ENCODE assay signal across 11 cellular contexts in genomic region chr19:33311326-33311682, GRCh38. TPM values are rescaled to one million over a fixed set of nuclear protein-coding genes. Genes with fewer than 3 reads are reported as not detected.
A peak's percentile ranks its signal among the peaks of the same experiment; 100 is the strongest.
DNase-seq lines count a peak whose midpoint lies in the region; ATAC-seq, FAIRE-seq and TF ChIP-seq lines count a peak whose summit lies in the region.
"Had no signal": no experiment of that assay in that cellular context is flagged by ENCODE, and none has a peak within 500 bp of the region (broad histone marks: within the 10 kb centered on the region; RNA-seq: fewer than 3 reads in every experiment).

No MANE protein-coding gene starts in this region.

- H3K27me3 ChIP-seq in SK-N-SH (ENCODE audit: insufficient read depth) (no peaks in the 10 kb centered on the region), MM.1S (replicated peaks; ENCODE audit: insufficient read depth, low read length) (peaks cover 34% of the 10 kb centered on the region), esophagus (ENCODE audit: control insufficient read depth in 1 of 2, insufficient read depth in 2 of 2, low read length in 2 of 2) (no peaks in the 10 kb centered on the region), small intestine (ENCODE audit: control insufficient read depth in 2 of 2, insufficient read depth in 2 of 2, low read length in 2 of 2) (no peaks in the 10 kb centered on the region), dorsolateral prefrontal cortex (no peaks in the 10 kb centered on the region)

- H3K9ac ChIP-seq in SK-N-SH (no peak overlapping the region), MM.1S (ENCODE audit: low read length) (no peak overlapping the region)

- H4K20me1 ChIP-seq in SK-N-SH (ENCODE audit: insufficient read depth) (no peaks in the 10 kb centered on the region), MM.1S (ENCODE audit: insufficient read depth, low read length) (no peaks in the 10 kb centered on the region)

- H3K4me3 ChIP-seq in SK-N-SH (ENCODE audit: low read depth in 2 of 2, low read length in 1 of 2) = no peak overlapping the region
- H3K4me3 ChIP-seq in MM.1S (ENCODE audit: low read length) = no peak overlapping the region
- no peak overlapping the region for H3K4me3 ChIP-seq in esophagus (ENCODE audit: low read depth in 1 of 2, low read length in 2 of 2)
- H3K4me3 ChIP-seq in small intestine (ENCODE audit: low read depth in 1 of 2, low read length in 2 of 2) = no peak overlapping the region
- H3K4me3 ChIP-seq in dorsolateral prefrontal cortex = no peak overlapping the region

- no peak overlapping the region for H3K27ac ChIP-seq in SK-N-SH (ENCODE audit: low read depth in 2 of 2, low read length in 1 of 2)
- no peak overlapping the region for H3K27ac ChIP-seq in MM.1S (ENCODE audit: low read length)
- peak overlapping the region; percentile 9 to 16 for H3K27ac ChIP-seq in esophagus (ENCODE audit: low read depth in 2 of 2, low read length in 1 of 2)
- H3K27ac ChIP-seq in small intestine (ENCODE audit: low read depth in 1 of 2, low read length in 1 of 2) = peak overlapping the region; percentile 22 to 74
- no peak overlapping the region for H3K27ac ChIP-seq in dorsolateral prefrontal cortex

- H3K4me1 ChIP-seq in SK-N-SH (ENCODE audit: control insufficient read depth in 1 of 2, insufficient read depth in 2 of 2, low read depth in 1 of 2, low read length in 1 of 2) (no peaks in the 10 kb centered on the region), MM.1S (ENCODE audit: low read length) (no peaks in the 10 kb centered on the region), esophagus (ENCODE audit: control insufficient read depth in 2 of 2, insufficient read depth in 2 of 2, low read length in 1 of 2) (peaks cover 0 to 2% of the 10 kb centered on the region in 2 donors), small intestine (ENCODE audit: control insufficient read depth in 2 of 2, insufficient read depth in 1 of 2, low read depth in 1 of 2, low read length in 1 of 2) (no peaks in the 10 kb centered on the region)

- no peaks in the 10 kb centered on the region for H3K36me3 ChIP-seq in SK-N-SH (replicated peaks in 1 of 2; ENCODE audit: control insufficient read depth in 1 of 2, insufficient read depth in 2 of 2, low read length in 1 of 2)
- H3K36me3 ChIP-seq in MM.1S (replicated peaks; ENCODE audit: insufficient read depth, low read length) = no peaks in the 10 kb centered on the region
- H3K36me3 ChIP-seq in esophagus (ENCODE audit: control insufficient read depth in 2 of 2, insufficient read depth in 2 of 2, low read length in 1 of 2) = no peaks in the 10 kb centered on the region
- no peaks in the 10 kb centered on the region for H3K36me3 ChIP-seq in small intestine (ENCODE audit: control insufficient read depth in 2 of 2, insufficient read depth in 2 of 2, low read length in 2 of 2)

- H2AFZ ChIP-seq in SK-N-SH (ENCODE audit: low read depth) (no peak overlapping the region), MM.1S (ENCODE audit: low read length) (no peak overlapping the region)

- H3F3A ChIP-seq in SK-N-SH (replicated peaks; ENCODE audit: insufficient read depth) (no peaks in the 10 kb centered on the region), MM.1S (ENCODE audit: insufficient read depth, low read length) (no peaks in the 10 kb centered on the region)

- no peak overlapping the region for H3K4me2 ChIP-seq in SK-N-SH
- H3K4me2 ChIP-seq in MM.1S (ENCODE audit: low read depth, low read length) = no peak overlapping the region

- H3K9me3 ChIP-seq in SK-N-SH = no peaks in the 10 kb centered on the region
- H3K9me3 ChIP-seq in MM.1S (replicated peaks; ENCODE audit: insufficient read depth, low read length) = no peaks in the 10 kb centered on the region
- H3K9me3 ChIP-seq in esophagus (ENCODE audit: control insufficient read depth in 2 of 2, insufficient read depth in 1 of 2, low read depth in 1 of 2, low read length in 1 of 2) = no peaks in the 10 kb centered on the region
- no peaks in the 10 kb centered on the region for H3K9me3 ChIP-seq in small intestine (ENCODE audit: control insufficient read depth, low read depth)

- FAIRE-seq in small intestine (lab: Jason Lieb, UNC) = no peak
- FAIRE-seq: A204.1 had no signal

- POLR2A ChIA-PET in SK-N-SH (lab: Yijun Ruan, JAX) = no interaction called here

- CTCF ChIA-PET in SK-N-SH (lab: Yijun Ruan, JAX) = interaction anchor here (1.0 to 2.3 kb wide), 6 partner anchors 9 to 467 kb away, joined by 3 to 6 read pairs (median 4); partner anchors contain the start of genes CEBPA and CEBPG

- TF ChIP-seq EP300 in SK-N-SH (IDR thresholded peaks at IDR 0.05; ENCODE audit: borderline replicate concordance in 1 of 2, low read depth in 1 of 2, low read length in 1 of 2) = no peak

- intact Hi-C loops in dorsolateral prefrontal cortex (cut with DNase I) = no loop called here

- TF ChIP-seq CTCF in SK-N-SH (IDR thresholded peaks at IDR 0.05) (0 out of 2 replicates have a peak, but pooled peaks have one; percentile 13), MM.1S (IDR thresholded peaks at IDR 0.05; ENCODE audit: low read length) (peak; percentile 30), dorsolateral prefrontal cortex (IDR thresholded peaks at IDR 0.05 in 54 of 56, conservative IDR thresholded peaks at IDR 0.05 in 2 of 56; ENCODE audit: low read depth in 1 of 56, partially characterized antibody in 56 of 56) (no peak)

- DNase-seq in SK-N-SH (no peak), MM.1S (no peak), small intestine (no peak), dorsolateral prefrontal cortex (no peak)
- DNase-seq: SIG-M5; stimulated activated naive B cell treated with anti-CD40 and anti-IgM and Interleukin-4, amounts not matched to agents 10 μg/mL and 1 μg/mL and 100 μg/mL, for 72 hours had no signal

- H3K9me2 ChIP-seq in SK-N-SH (no peaks in the 10 kb centered on the region), MM.1S (replicated peaks; ENCODE audit: insufficient read depth, low read length) (no peaks in the 10 kb centered on the region)

- H3K79me2 ChIP-seq in SK-N-SH (ENCODE audit: insufficient read depth) (no peaks in the 10 kb centered on the region), MM.1S (ENCODE audit: low read length) (no peaks in the 10 kb centered on the region)

- ATAC-seq in SK-N-SH treated with all-trans-retinoic acid at 6 μM for 48 hours = no peak
- ATAC-seq in GM18498 (IDR thresholded peaks at IDR 0.05; ENCODE audit: unreplicated experiment) = no peak
- ATAC-seq in GM18858 (IDR thresholded peaks at IDR 0.05; ENCODE audit: unreplicated experiment) = no peak
- ATAC-seq: stimulated activated naive B cell treated with anti-CD40 and anti-IgM and Interleukin-4, amounts not matched to agents 10 μg/mL and 1 μg/mL and 100 μg/mL, for 72 hours had no signal

- TF ChIP-seq RAD21 in SK-N-SH (IDR thresholded peaks at IDR 0.05; ENCODE audit: low read length) = no peak

- 69% methylated on average over 2 of the region's 4 CpGs for WGBS in SK-N-SH (ENCODE audit: low lambda C conversion rate)
- 82% methylated on average over 4 of the region's 4 CpGs for WGBS in esophagus, 2 donors
- 63 to 84% (median 73%) methylated on average over 4 of the region's 4 CpGs for WGBS in small intestine, 3 donors

TF ChIP-seq in SK-N-SH, 30 proteins besides CTCF, POLR2A, EP300 and RAD21:
- no peak for TF ChIP-seq RFX5 (IDR thresholded peaks at IDR 0.05; ENCODE audit: low read length)
- no peak for TF ChIP-seq MAX (IDR thresholded peaks at IDR 0.05; ENCODE audit: low read depth)

TF ChIP-seq in SK-N-SH treated with all-trans-retinoic acid at 6 μM for 48 hours, 23 proteins besides CTCF, POLR2A, EP300 and RAD21 (continues in another document):
- no peak for TF ChIP-seq CSRNP3 (CRISPR knock-in tag; IDR thresholded peaks at IDR 0.05)
- TF ChIP-seq CREB5 (CRISPR knock-in tag; IDR thresholded peaks at IDR 0.05; ENCODE audit: low read depth) = no peak
- TF ChIP-seq, protein P1, sequence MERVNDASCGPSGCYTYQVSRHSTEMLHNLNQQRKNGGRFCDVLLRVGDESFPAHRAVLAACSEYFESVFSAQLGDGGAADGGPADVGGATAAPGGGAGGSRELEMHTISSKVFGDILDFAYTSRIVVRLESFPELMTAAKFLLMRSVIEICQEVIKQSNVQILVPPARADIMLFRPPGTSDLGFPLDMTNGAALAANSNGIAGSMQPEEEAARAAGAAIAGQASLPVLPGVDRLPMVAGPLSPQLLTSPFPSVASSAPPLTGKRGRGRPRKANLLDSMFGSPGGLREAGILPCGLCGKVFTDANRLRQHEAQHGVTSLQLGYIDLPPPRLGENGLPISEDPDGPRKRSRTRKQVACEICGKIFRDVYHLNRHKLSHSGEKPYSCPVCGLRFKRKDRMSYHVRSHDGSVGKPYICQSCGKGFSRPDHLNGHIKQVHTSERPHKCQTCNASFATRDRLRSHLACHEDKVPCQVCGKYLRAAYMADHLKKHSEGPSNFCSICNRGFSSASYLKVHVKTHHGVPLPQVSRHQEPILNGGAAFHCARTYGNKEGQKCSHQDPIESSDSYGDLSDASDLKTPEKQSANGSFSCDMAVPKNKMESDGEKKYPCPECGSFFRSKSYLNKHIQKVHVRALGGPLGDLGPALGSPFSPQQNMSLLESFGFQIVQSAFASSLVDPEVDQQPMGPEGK (CRISPR knock-in tag; IDR thresholded peaks at IDR 0.05; ENCODE audit: borderline replicate concordance) = no peak

RNA-seq across cellular contexts. Expression of gene CEBPA, which starts 9.0 kb away (rescaled TPM):
- polyA plus RNA-seq in SK-N-SH (2012; rRNA removed) (0.06 and 0.15 TPM in 2 replicates), esophagus (10 to 100 TPM; 14.1 to 19.4 TPM), small intestine (10 to 100 TPM; 31.0 to 69.3 (median 47.0) TPM)
- 0.08 and 0.12 TPM in 2 replicates for polyA plus RNA-seq in SK-N-SH (2012; cell fraction: cytosol; rRNA removed)
- polyA plus RNA-seq in SK-N-SH (2012; cell fraction: nucleus; rRNA removed) = 0.04 and 0.10 TPM in 2 replicates
- 10 to 100 TPM in 88 of 120 experiments, 1 to 10 TPM in 32; 6.2 to 29.6 (median 11.6) TPM for total RNA-seq in dorsolateral prefrontal cortex

Comparison
In these comparisons a context has a peak if more than half of its experiments do, and no peak if none do; other contexts are left out.
1. H3K27ac ChIP-seq: peak in esophagus (2 of 2) and small intestine (2 of 2); none in SK-N-SH (0 of 2), MM.1S (single experiment) and dorsolateral prefrontal cortex (0 of 59).
2. CTCF ChIP-seq: peak in SK-N-SH (single experiment) and MM.1S (single experiment); none in dorsolateral prefrontal cortex (0 of 56).
3. RNA of gene CEBPA, which starts 9.0 kb away (polyA plus RNA-seq): 31.0 to 69.3 TPM in small intestine and 14.1 to 19.4 TPM in esophagus; 0.04 to 0.15 TPM in SK-N-SH; every median in the first group is over 10 times any median in the second.